2 cellular contexts compared by ENCODE assay signal in genomic region chr1:32332290-32333079, GRCh38.
A peak's percentile ranks its signal among the peaks of the same experiment; 100 is the strongest.
TF ChIP-seq lines count a peak whose summit lies in the region.

No MANE protein-coding gene starts in this region.

TF ChIP-seq in HepG2, 621 proteins besides CTCF, POLR2A, EP300 and RAD21:
- TF ChIP-seq POLR2AphosphoS2 (IDR thresholded peaks at IDR 0.05; ENCODE audit: low read depth, low read length) (0 out of 2 replicates have a peak, but pooled peaks have one; percentile 13), ZNF17 (CRISPR knock-in tag; IDR thresholded peaks at IDR 0.05) (no peak), RARA (CRISPR knock-in tag; IDR thresholded peaks at IDR 0.05) (0 out of 2 replicates have a peak, but pooled peaks have one; percentile 17), RELA (CRISPR knock-in tag; IDR thresholded peaks at IDR 0.05) (no peak), ZNF326 (CRISPR knock-in tag; IDR thresholded peaks at IDR 0.05; ENCODE audit: borderline replicate concordance) (0 out of 2 replicates have a peak, but pooled peaks have one; percentile 60), NR2C2 (CRISPR knock-in tag; IDR thresholded peaks at IDR 0.05; ENCODE audit: borderline replicate concordance) (no peak), RBM22 (optimal IDR thresholded peaks at IDR 0.05; ENCODE audit: low read length) (peak; percentile 90), RFXANK (CRISPR knock-in tag; IDR thresholded peaks at IDR 0.05) (no peak), GATAD1 (CRISPR knock-in tag; IDR thresholded peaks at IDR 0.05) (no peak), AGO1 (IDR thresholded peaks at IDR 0.05; ENCODE audit: low read depth, low read length, poor library complexity, severe bottlenecking) (peak; percentile 52), SSRP1 (CRISPR knock-in tag; IDR thresholded peaks at IDR 0.05) (0 out of 2 replicates have a peak, but pooled peaks have one; percentile 85), PAF1 (CRISPR knock-in tag; IDR thresholded peaks at IDR 0.05) (peak; percentile 54; the same call in 1 of the 2 replicates), ZNF674 (CRISPR knock-in tag; IDR thresholded peaks at IDR 0.05; ENCODE audit: low read depth) (no peak), ZBTB46 (CRISPR knock-in tag; IDR thresholded peaks at IDR 0.05; ENCODE audit: borderline replicate concordance) (no peak), NRL (CRISPR knock-in tag; IDR thresholded peaks at IDR 0.05; ENCODE audit: borderline replicate concordance) (0 out of 2 replicates have a peak, but pooled peaks have one; percentile 18), AGO2 (optimal IDR thresholded peaks at IDR 0.05; ENCODE audit: low read depth, low read length) (peak; percentile 85), CSRNP1 (CRISPR knock-in tag; IDR thresholded peaks at IDR 0.05) (no peak), POLR2G (IDR thresholded peaks at IDR 0.05; ENCODE audit: low read depth, low read length) (peak; percentile 53), RBFOX2 (IDR thresholded peaks at IDR 0.05; ENCODE audit: low read depth, low read length) (peak; percentile 18), MED13 (CRISPR knock-in tag; IDR thresholded peaks at IDR 0.05) (no peak), TBL1XR1 (IDR thresholded peaks at IDR 0.05; ENCODE audit: borderline replicate concordance, low read length, partially characterized antibody) (no peak), MXD3 (CRISPR knock-in tag; IDR thresholded peaks at IDR 0.05) (no peak), DPF2 (CRISPR knock-in tag; IDR thresholded peaks at IDR 0.05; ENCODE audit: borderline replicate concordance, low read depth) (no peak), POLR2AphosphoS5 (IDR thresholded peaks at IDR 0.05; ENCODE audit: low read depth, low read length) (peak; percentile 15; the same call in 1 of the 2 replicates)

TF ChIP-seq in WTC11, 78 proteins besides CTCF, POLR2A, EP300 and RAD21:
- TF ChIP-seq ZNF263 (CRISPR knock-in tag; IDR thresholded peaks at IDR 0.05; ENCODE audit: low read depth) (peak; percentile 36; the same call in 1 of the 2 replicates), ZNF281 (CRISPR knock-in tag; IDR thresholded peaks at IDR 0.05) (peak; percentile 38; the same call in 1 of the 2 replicates), JUN (CRISPR knock-in tag; IDR thresholded peaks at IDR 0.05) (no peak), ZNF396 (CRISPR knock-in tag; IDR thresholded peaks at IDR 0.05; ENCODE audit: borderline replicate concordance) (no peak), ZNF121 (CRISPR knock-in tag; IDR thresholded peaks at IDR 0.05) (no peak), ZNF416 (CRISPR knock-in tag; IDR thresholded peaks at IDR 0.05) (peak; percentile 73; the same call in 1 of the 2 replicates), MLX (CRISPR knock-in tag; IDR thresholded peaks at IDR 0.05) (no peak), GRHL2 (CRISPR knock-in tag; IDR thresholded peaks at IDR 0.05; ENCODE audit: insufficient replicate concordance, severe bottlenecking) (no peak), SOX15 (CRISPR knock-in tag; IDR thresholded peaks at IDR 0.05) (no peak), ATF2 (CRISPR knock-in tag; IDR thresholded peaks at IDR 0.05; ENCODE audit: borderline replicate concordance, low read depth) (no peak), ZNF671 (CRISPR knock-in tag; IDR thresholded peaks at IDR 0.05) (peak; percentile 87), PRRX2 (CRISPR knock-in tag; IDR thresholded peaks at IDR 0.05) (peak; percentile 76; the same call in 1 of the 2 replicates), ZNF532 (CRISPR knock-in tag; IDR thresholded peaks at IDR 0.05; ENCODE audit: borderline replicate concordance) (peak; percentile 81; the same call in 1 of the 2 replicates), ERG (CRISPR knock-in tag; IDR thresholded peaks at IDR 0.05) (peak; percentile 65; the same call in 1 of the 2 replicates), NFATC4 (CRISPR knock-in tag; IDR thresholded peaks at IDR 0.05) (0 out of 2 replicates have a peak, but pooled peaks have one; percentile 35), ZNF317 (CRISPR knock-in tag; IDR thresholded peaks at IDR 0.05; ENCODE audit: borderline replicate concordance, low read depth) (no peak), AR (CRISPR knock-in tag; IDR thresholded peaks at IDR 0.05) (peak; percentile 32), EMX1 (CRISPR knock-in tag; IDR thresholded peaks at IDR 0.05) (peak; percentile 87; the same call in 1 of the 2 replicates), ZNF425 (CRISPR knock-in tag; conservative IDR thresholded peaks at IDR 0.05) (peak; percentile 53; the same call in 1 of the 2 replicates)
